ENCODE assay signal across 8 cellular contexts in genomic region chr18:26383454-26384270, GRCh38.
DNase-seq lines count a peak whose midpoint lies in the region; ATAC-seq and TF ChIP-seq lines count a peak whose summit lies in the region.

No MANE protein-coding gene starts in this region.

- peaks cover 38% of the 10 kb centered on the region for H3K4me1 ChIP-seq in PC-9 (replicated peaks; ENCODE audit: insufficient read depth)

- TF ChIP-seq CTCF in PC-9 (conservative IDR thresholded peaks at IDR 0.05) (peak; percentile 79), endothelial cell (IDR thresholded peaks at IDR 0.05; ENCODE audit: unreplicated experiment) (peak; percentile 92)

- intact Hi-C loops in PC-9 (cut with micrococcal nuclease; ENCODE audit: unreplicated experiment) = loop anchor here (5.0 to 10.0 kb wide), 2 partner anchors 79 to 274 kb away; no protein-coding TSS in a partner anchor

- no peaks in the 10 kb centered on the region for H3K36me3 ChIP-seq in PC-9 (ENCODE audit: low read depth)

- peaks cover 8% of the 10 kb centered on the region; the same call in 1 of the 2 replicates for H3F3A ChIP-seq in PC-9 (ENCODE audit: insufficient read depth, low read depth)

- H3K27me3 ChIP-seq in PC-9 (ENCODE audit: insufficient read depth, low read depth) = no peaks in the 10 kb centered on the region

- no peaks in the 10 kb centered on the region for H3K9me2 ChIP-seq in PC-9 (ENCODE audit: insufficient read depth)

- POLR2A ChIA-PET in PC-9 (lab: Charles Lee; ENCODE audit: unreplicated experiment) = no interaction called here

- H3K4me3 Mint-ChIP-seq in endothelial cell (ENCODE audit: unreplicated experiment) = no peak overlapping the region

- H3K4me3 ChIP-seq in PC-9 = no peak overlapping the region

- H2AFZ ChIP-seq in PC-9 = no peak overlapping the region

- H3K9me3 ChIP-seq in PC-9 (ENCODE audit: insufficient read depth, low read depth) = no peaks in the 10 kb centered on the region

- no peaks in the 10 kb centered on the region for H3K9me3 Mint-ChIP-seq in endothelial cell (ENCODE audit: unreplicated experiment)

- no peak overlapping the region for H3K27ac ChIP-seq in PC-9

- no peak overlapping the region for H3K27ac Mint-ChIP-seq in endothelial cell (ENCODE audit: unreplicated experiment)

- BruUV-seq in PC-9 (replicated peaks; lab: Mats Ljungman, UMichigan) = no TSS peak

- H3K36me3 Mint-ChIP-seq in endothelial cell (ENCODE audit: low read depth, unreplicated experiment) = no peaks in the 10 kb centered on the region

- no peaks in the 10 kb centered on the region for H3K79me2 ChIP-seq in PC-9 (ENCODE audit: low read depth)

- ATAC-seq in GM19397 (IDR thresholded peaks at IDR 0.05; ENCODE audit: unreplicated experiment) = peak; percentile 72
- no peak for ATAC-seq in GM21515 (IDR thresholded peaks at IDR 0.05; ENCODE audit: unreplicated experiment)

- H3K4me2 ChIP-seq in PC-9 = no peak overlapping the region

- no peaks in the 10 kb centered on the region for H4K20me1 ChIP-seq in PC-9 (ENCODE audit: insufficient read depth)

- DNase-seq in DMS 273 (lab: John Stamatoyannopoulos, UW; ENCODE audit: unreplicated experiment) (peak; percentile 55), HS-5 (ENCODE audit: low read depth) (peak; percentile 23), PC-9 (no peak), endothelial cell (ENCODE audit: low spot score) (peak; percentile 18), middle frontal gyrus (ENCODE audit: extremely low spot score, low spot score) (peak; percentile 27), NCI-H226 (no peak)

- H3K27me3 Mint-ChIP-seq in endothelial cell (ENCODE audit: unreplicated experiment) = no peaks in the 10 kb centered on the region

- H3K4me1 Mint-ChIP-seq in endothelial cell (ENCODE audit: unreplicated experiment) = peaks cover 5% of the 10 kb centered on the region

- CTCF ChIA-PET in PC-9 (lab: Charles Lee) = interaction anchor here (1.0 kb wide), 1 partner anchor 25 kb away, joined by 4 read pairs; no protein-coding TSS in a partner anchor

Comparison
In these comparisons a context has a peak if more than half of its experiments do, and no peak if none do; other contexts are left out.
1. DNase-seq: peak in DMS 273 (single experiment), HS-5 (single experiment), endothelial cell (single experiment) and middle frontal gyrus (single experiment); none in PC-9 (0 of 2) and NCI-H226 (single experiment).